In genomic region chr3:167742338-167742737, GRCh38 we compare ENCODE assay signal across 21 cellular contexts.
"Had no signal": no experiment of that assay in that cellular context is flagged by ENCODE, and none has a peak within 500 bp of the region (broad histone marks: within the 10 kb centered on the region; RNA-seq: fewer than 3 reads in every experiment).

No MANE protein-coding gene starts in this region.

- DNase-seq: activated CD4-positive, alpha-beta T cell treated with anti-CD3 and anti-CD28 coated beads for 1 hour; activated CD4-positive, alpha-beta T cell treated with anti-CD3 and anti-CD28 coated beads, Interleukin-2, amount 50 U/mL, for 1 hour; activated CD8-positive, alpha-beta T cell treated with anti-CD3 and anti-CD28 coated beads, Interleukin-2, amount 10 ng/mL, durations not matched to agents 7 days and 5 days; activated T-cell treated with anti-CD3 and anti-CD28 coated beads, Interleukin-2, amount 50 U/mL, for 1 hour; cerebellar nuclear complex; effector CD8-positive, alpha-beta T cell; erythroblast; foreskin fibroblast; left colon; mesenchymal stem cell; naive thymus-derived CD4-positive, alpha-beta T cell; occipital lobe; posterior cingulate gyrus; right lobe of liver; small intestine; stimulated activated CD4-positive, alpha-beta T cell treated with anti-CD3 and anti-CD28 coated beads, Interleukin-2, amount 100 ng/mL, for 24 hours; stomach; T-cell had no signal

- H3K4me3 ChIP-seq: right lobe of liver, stomach, thoracic aorta, vagina had no signal

- ATAC-seq: activated CD8-positive, alpha-beta T cell treated with anti-CD3 and anti-CD28 coated beads, Interleukin-2, amount 10 ng/mL, durations not matched to agents 7 days and 5 days; left colon; naive thymus-derived CD4-positive, alpha-beta T cell; right lobe of liver; stimulated activated effector memory CD8-positive, alpha-beta T cell treated with anti-CD3 and anti-CD28 coated beads, Interleukin-12 subunit alpha, Interleukin-12 subunit beta, amount 100 ng/mL, for 72 hours; T-cell had no signal

- H3K27ac ChIP-seq: right lobe of liver, stomach, thoracic aorta, vagina had no signal

- H3K27me3 ChIP-seq: right lobe of liver, stomach, vagina had no signal
